In the genomic region with DNA sequence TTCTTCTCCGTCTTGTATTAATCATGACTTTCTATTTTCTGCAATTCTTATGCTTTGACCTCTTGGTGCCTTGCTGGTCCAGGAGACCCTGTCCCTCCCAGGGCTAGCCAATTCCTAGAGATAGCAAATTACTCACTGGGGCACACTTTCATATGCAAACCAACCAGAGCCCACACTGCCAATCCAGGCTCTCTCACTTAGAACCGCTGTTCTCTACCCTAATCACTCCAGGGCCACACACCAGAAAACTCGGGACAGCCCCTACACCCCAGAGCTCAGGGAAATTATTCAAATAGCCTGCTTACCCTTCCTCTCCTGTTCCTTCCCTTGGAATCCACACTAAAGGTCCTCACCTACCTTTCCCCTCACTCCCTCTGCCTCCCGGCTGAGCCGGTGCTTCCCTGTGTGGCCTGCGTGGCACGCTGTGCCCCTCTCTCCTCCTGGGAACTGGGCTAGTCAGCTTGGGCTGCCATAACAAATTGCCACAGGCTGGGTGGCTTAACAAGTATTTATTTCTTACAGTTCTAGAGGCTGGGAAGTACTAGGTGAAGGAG, we compare ENCODE assay signal across 30 cellular contexts. TPM values are rescaled to one million over a fixed set of nuclear protein-coding genes. Genes with fewer than 3 reads are reported as not detected.
"Had no signal": no experiment of that assay in that cellular context is flagged by ENCODE, and none has a peak within 500 bp of the region (broad histone marks: within the 10 kb centered on the region; RNA-seq: fewer than 3 reads in every experiment).

No MANE protein-coding gene starts in this region.

- H3K27ac Mint-ChIP-seq: natural killer cell; stimulated activated effector memory CD8-positive, alpha-beta T cell treated with anti-CD3 and anti-CD28 coated beads, Interleukin-12 subunit alpha, Interleukin-12 subunit beta, amount 100 ng/mL, for 72 hours had no signal

- DNase-seq: dermis blood vessel endothelial cell; effector memory CD4-positive, alpha-beta T cell; foreskin melanocyte; glutamatergic neuron; heart right ventricle; hippocampal formation; left ventricle myocardium superior; lower lobe of right lung; natural killer cell; psoas muscle; right cardiac atrium; sigmoid colon; stimulated activated CD4-positive, alpha-beta T cell treated with anti-CD3 and anti-CD28 coated beads, Interleukin-2, amount 100 ng/mL, for 24 hours; stimulated activated CD4-positive, alpha-beta T cell treated with anti-CD3 and anti-CD28 coated beads, Interleukin-4, amount 100 ng/mL, for 24 hours; stimulated activated naive CD4-positive, alpha-beta T cell treated with Interleukin-2 at 50 U/mL for 16 hours; upper lobe of right lung; uterus had no signal

- H3K36me3 Mint-ChIP-seq: natural killer cell; stimulated activated effector memory CD8-positive, alpha-beta T cell treated with anti-CD3 and anti-CD28 coated beads, Interleukin-12 subunit alpha, Interleukin-12 subunit beta, amount 100 ng/mL, for 72 hours had no signal

- H3K9me3 ChIP-seq: esophagus muscularis mucosa, heart right ventricle, lower lobe of right lung, psoas muscle, sigmoid colon, thoracic aorta, tibial nerve, upper lobe of right lung, uterus had no signal

- H3K9me3 Mint-ChIP-seq: natural killer cell; stimulated activated effector memory CD8-positive, alpha-beta T cell treated with anti-CD3 and anti-CD28 coated beads, Interleukin-12 subunit alpha, Interleukin-12 subunit beta, amount 100 ng/mL, for 72 hours had no signal

- H3K4me3 Mint-ChIP-seq: natural killer cell; stimulated activated effector memory CD8-positive, alpha-beta T cell treated with anti-CD3 and anti-CD28 coated beads, Interleukin-12 subunit alpha, Interleukin-12 subunit beta, amount 100 ng/mL, for 72 hours had no signal

- H3K4me3 ChIP-seq: coronary artery, esophagus muscularis mucosa, heart right ventricle, lower lobe of right lung, psoas muscle, sigmoid colon, thoracic aorta, tibial nerve, upper lobe of right lung, uterus had no signal

- H3K4me1 ChIP-seq: lower lobe of right lung, sigmoid colon, upper lobe of right lung, uterus had no signal

- H3K27me3 ChIP-seq: esophagus muscularis mucosa, heart right ventricle, sigmoid colon, tibial nerve, uterus had no signal

- H3K36me3 ChIP-seq: esophagus muscularis mucosa, heart right ventricle, lower lobe of right lung, sigmoid colon, thoracic aorta, tibial nerve, upper lobe of right lung, uterus had no signal

- H3K27ac ChIP-seq: coronary artery, esophagus muscularis mucosa, lower lobe of right lung, psoas muscle, sigmoid colon, thoracic aorta, tibial nerve, upper lobe of right lung, uterus had no signal

RNA-seq across cellular contexts. Expression of a gene that starts 41.7 kb away (rescaled TPM):
- total RNA-seq: dermis blood vessel endothelial cell, endothelial cell of umbilical vein, epithelial cell of proximal tubule, esophagus muscularis mucosa, left ventricle myocardium superior, mononuclear cell, natural killer cell, osteoblast, renal cortical epithelial cell, skeletal muscle tissue had no signal
- polyA plus RNA-seq: endothelial cell of umbilical vein, keratinocyte, neural cell had no signal
